In genomic region chr10:1089017-1089689, GRCh38 we compare ENCODE assay signal across 22 cellular contexts. TPM values are rescaled to one million over a fixed set of nuclear protein-coding genes. Genes with fewer than 3 reads are reported as not detected.
DNase-seq lines count a peak whose midpoint lies in the region; ATAC-seq and TF ChIP-seq lines count a peak whose summit lies in the region.
"Had no signal": no experiment of that assay in that cellular context is flagged by ENCODE, and none has a peak within 500 bp of the region (broad histone marks: within the 10 kb centered on the region; RNA-seq: fewer than 3 reads in every experiment).

No MANE protein-coding gene starts in this region.

- no peaks in the 10 kb centered on the region for H3K79me2 ChIP-seq in GM23338 (replicated peaks; ENCODE audit: insufficient read depth)

- H3K36me3 ChIP-seq in GM23338 (ENCODE audit: insufficient read depth) = peaks cover 16% of the 10 kb centered on the region

- peak overlapping the region; percentile 23 for H3K27ac Mint-ChIP-seq in activated CD4-positive, alpha-beta T cell treated with anti-CD3 and anti-CD28 coated beads, Interleukin-2, amount 10 ng/mL, durations not matched to agents 24 days and 14 days
- peak overlapping the region; percentile 60 for H3K27ac Mint-ChIP-seq in GM23338
- peak overlapping the region; percentile 52 for H3K27ac Mint-ChIP-seq in nephron progenitor cell

- H3K36me3 Mint-ChIP-seq in activated CD4-positive, alpha-beta T cell treated with anti-CD3 and anti-CD28 coated beads, Interleukin-2, amount 10 ng/mL, durations not matched to agents 24 days and 14 days (ENCODE audit: low read depth) = peaks cover 55% of the 10 kb centered on the region
- H3K36me3 Mint-ChIP-seq in GM23338 (ENCODE audit: low read depth) (peaks cover 45% of the 10 kb centered on the region), nephron progenitor cell (ENCODE audit: low read depth) (peaks cover 61% of the 10 kb centered on the region)

- DNase-seq in activated CD4-positive, alpha-beta T cell treated with anti-CD3 and anti-CD28 coated beads, Interleukin-2, amount 10 ng/mL, durations not matched to agents 24 days and 14 days = no peak
- DNase-seq in activated CD4-positive, alpha-beta T cell treated with anti-CD3 and anti-CD28 coated beads, Interleukin-2, amount 50 U/mL, for 48 hours = no peak
- no peak for DNase-seq in GM23338 (ENCODE audit: low spot score)
- no peak for DNase-seq in choroid plexus epithelial cell (ENCODE audit: low read depth)
- no peak for DNase-seq in nephron progenitor cell
- no peak for DNase-seq in COLO829 (ENCODE audit: low spot score)
- DNase-seq in T1000 (lab: John Stamatoyannopoulos, UW) = no peak
- DNase-seq in putamen (ENCODE audit: low spot score) = no peak
- DNase-seq: activated CD4-positive, CD25-positive, alpha-beta regulatory T cell treated with anti-CD3 and anti-CD28 coated beads, Interleukin-2, amount 50 U/mL, for 72 hours; AML-193; CD8-positive, alpha-beta memory T cell; DMS153; heart right ventricle; midbrain; natural killer cell; NCI-H1092; NCI-H510A treated with DMSO at 0.1 percent for 48 hours; substantia nigra; T-cell had no signal

- no peak for TF ChIP-seq CTCF in GM23338 (conservative IDR thresholded peaks at IDR 0.05; ENCODE audit: low read depth in 2 of 2)
- TF ChIP-seq CTCF in choroid plexus epithelial cell (conservative IDR thresholded peaks at IDR 0.05; ENCODE audit: low read depth, low read length) = peak; percentile 13
- TF ChIP-seq CTCF in nephron progenitor cell (IDR thresholded peaks at IDR 0.05) = no peak

- no peaks in the 10 kb centered on the region for H3F3A ChIP-seq in GM23338 (replicated peaks; ENCODE audit: low read depth)

- no peak overlapping the region for H2AFZ ChIP-seq in GM23338

- H3K4me2 ChIP-seq in GM23338 = no peak overlapping the region

- H3K4me3 Mint-ChIP-seq in activated CD4-positive, alpha-beta T cell treated with anti-CD3 and anti-CD28 coated beads, Interleukin-2, amount 10 ng/mL, durations not matched to agents 24 days and 14 days = no peak overlapping the region
- H3K4me3 Mint-ChIP-seq in GM23338 = no peak overlapping the region
- no peak overlapping the region for H3K4me3 Mint-ChIP-seq in nephron progenitor cell
- H3K4me3 Mint-ChIP-seq: CD8-positive, alpha-beta memory T cell; natural killer cell; T-cell had no signal

- no peak overlapping the region for H3K27ac ChIP-seq in GM23338 (ENCODE audit: low read depth)
- H3K27ac ChIP-seq: upper lobe of left lung had no signal

- intact Hi-C loops in activated CD4-positive, alpha-beta T cell treated with anti-CD3 and anti-CD28 coated beads, Interleukin-2, amount 10 ng/mL, durations not matched to agents 24 days and 14 days (cut with micrococcal nuclease) = no loop called here

- no peaks in the 10 kb centered on the region for H3K9me2 ChIP-seq in GM23338 (ENCODE audit: insufficient read depth)

- no peak overlapping the region for H3K4me3 ChIP-seq in GM23338
- H3K4me3 ChIP-seq in choroid plexus epithelial cell (ENCODE audit: low read depth, low read length) = no peak overlapping the region
- H3K4me3 ChIP-seq: heart right ventricle, upper lobe of left lung had no signal

- no peaks in the 10 kb centered on the region for H3K27me3 Mint-ChIP-seq in activated CD4-positive, alpha-beta T cell treated with anti-CD3 and anti-CD28 coated beads, Interleukin-2, amount 10 ng/mL, durations not matched to agents 24 days and 14 days
- H3K27me3 Mint-ChIP-seq in GM23338 (ENCODE audit: insufficient read depth, low read depth, poor library complexity) = peaks cover 8% of the 10 kb centered on the region
- H3K27me3 Mint-ChIP-seq in nephron progenitor cell (ENCODE audit: low read depth, poor library complexity) = no peaks in the 10 kb centered on the region
- H3K27me3 Mint-ChIP-seq: CD8-positive, alpha-beta memory T cell; T-cell had no signal

- H4K20me1 ChIP-seq in GM23338 (replicated peaks; ENCODE audit: insufficient read depth) = peaks cover 10% of the 10 kb centered on the region; the same call in 1 of the 2 replicates

- no peaks in the 10 kb centered on the region for H3K27me3 ChIP-seq in GM23338 (ENCODE audit: insufficient read depth)
- H3K27me3 ChIP-seq: heart right ventricle, upper lobe of left lung had no signal

- H3K4me1 Mint-ChIP-seq in activated CD4-positive, alpha-beta T cell treated with anti-CD3 and anti-CD28 coated beads, Interleukin-2, amount 10 ng/mL, durations not matched to agents 24 days and 14 days = peaks cover 16% of the 10 kb centered on the region
- H3K4me1 Mint-ChIP-seq in GM23338 (no peaks in the 10 kb centered on the region), nephron progenitor cell (no peaks in the 10 kb centered on the region)

- ATAC-seq in GM23338 = no peak
- ATAC-seq: activated naive CD4-positive, alpha-beta T cell treated with anti-CD3 and anti-CD28 coated beads, Interleukin-2, amount 50 U/mL, for 72 hours; natural killer cell; Panc1; T-cell had no signal

- no peaks in the 10 kb centered on the region for H3K4me1 ChIP-seq in GM23338 (ENCODE audit: insufficient read depth)
- H3K4me1 ChIP-seq: upper lobe of left lung had no signal

- no peaks in the 10 kb centered on the region for H3K9me3 Mint-ChIP-seq in activated CD4-positive, alpha-beta T cell treated with anti-CD3 and anti-CD28 coated beads, Interleukin-2, amount 10 ng/mL, durations not matched to agents 24 days and 14 days
- no peaks in the 10 kb centered on the region for H3K9me3 Mint-ChIP-seq in GM23338
- H3K9me3 Mint-ChIP-seq in nephron progenitor cell = no peaks in the 10 kb centered on the region
- H3K9me3 Mint-ChIP-seq: activated naive CD4-positive, alpha-beta T cell treated with anti-CD3 and anti-CD28 coated beads, Interleukin-2, amount 50 U/mL, for 72 hours; CD8-positive, alpha-beta memory T cell; natural killer cell; T-cell had no signal

TF ChIP-seq in GM23338, 12 proteins besides CTCF, POLR2A, EP300 and RAD21:
- TF ChIP-seq EZH2 (IDR thresholded peaks at IDR 0.05; ENCODE audit: low read depth, unreplicated experiment) (no peak), ZNF331 (CRISPR knock-in tag; IDR thresholded peaks at IDR 0.05; ENCODE audit: low read depth) (no peak), REST (IDR thresholded peaks at IDR 0.05; ENCODE audit: unreplicated experiment) (no peak), EZH2phosphoT487 (IDR thresholded peaks at IDR 0.05; ENCODE audit: unreplicated experiment) (no peak), CREB1 (CRISPR knock-in tag; IDR thresholded peaks at IDR 0.05; ENCODE audit: low read depth) (no peak), STAT1 (IDR thresholded peaks at IDR 0.05; ENCODE audit: unreplicated experiment) (no peak), ETS1 (IDR thresholded peaks at IDR 0.05) (no peak)

RNA-seq across cellular contexts. Expression of gene WDR37, which starts 33.0 kb away (rescaled TPM):
- 17.4 and 18.1 TPM in 2 replicates for total RNA-seq in activated CD4-positive, alpha-beta T cell treated with anti-CD3 and anti-CD28 coated beads, Interleukin-2, amount 10 ng/mL, durations not matched to agents 24 days and 14 days
- total RNA-seq in GM23338 (2014; rRNA removed; shearing (Covaris generic)) = 9.7 and 10.2 TPM in 2 replicates
- 6.0 TPM in 2 replicates for polyA plus RNA-seq in GM23338 (2016; fragmentation: Nextera tagmentation; extraction: Ambion mirVana)

RNA-seq across cellular contexts. Expression of gene IDI1, which starts 40.2 kb away (rescaled TPM):
- 74.6 and 75.5 TPM in 2 replicates for total RNA-seq in activated CD4-positive, alpha-beta T cell treated with anti-CD3 and anti-CD28 coated beads, Interleukin-2, amount 10 ng/mL, durations not matched to agents 24 days and 14 days
- total RNA-seq in GM23338 (2014; rRNA removed; shearing (Covaris generic)) = 147 and 154 TPM in 2 replicates
- 99.0 and 119 TPM in 2 replicates for polyA plus RNA-seq in GM23338 (2016; fragmentation: Nextera tagmentation; extraction: Ambion mirVana)
